ENCODE assay signal across 8 cellular contexts in the genomic region with DNA sequence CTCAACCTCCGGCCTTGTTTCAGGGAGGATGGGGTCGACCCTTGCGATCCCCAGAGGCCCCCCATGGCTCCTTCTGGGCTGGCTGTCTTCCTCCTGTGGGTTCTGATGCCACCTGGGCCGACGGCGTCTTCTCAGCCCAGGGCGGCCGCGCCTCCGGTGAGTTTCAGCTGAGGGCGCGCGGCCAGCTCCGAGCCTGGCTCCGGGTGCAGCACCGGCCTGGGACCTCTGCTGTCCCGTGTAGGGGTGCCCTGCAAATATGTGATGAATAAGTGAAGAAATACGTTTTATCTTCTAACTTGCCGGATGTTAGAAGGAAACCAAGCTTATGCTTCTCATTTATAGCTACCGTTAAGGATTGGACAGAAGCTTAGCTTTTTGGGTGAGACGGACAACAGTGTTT. TPM values are rescaled to one million over a fixed set of nuclear protein-coding genes. Genes with fewer than 3 reads are reported as not detected.
"Had no signal": no experiment of that assay in that cellular context is flagged by ENCODE, and none has a peak within 500 bp of the region (broad histone marks: within the 10 kb centered on the region; RNA-seq: fewer than 3 reads in every experiment).

No MANE protein-coding gene starts in this region.

RNA-seq across cellular contexts. Expression of a gene that starts 4.4 kb away (rescaled TPM):
- total RNA-seq: HT-29, IMR-90, NCI-H460, PC-9, RPMI7951, SJSA1 had no signal
- polyA plus RNA-seq: IMR-90 had no signal

RNA-seq across cellular contexts. Expression of a gene that starts 42.6 kb away (rescaled TPM):
- total RNA-seq: HT-29, RPMI7951 had no signal

RNA-seq across cellular contexts. Expression of a gene that starts 56.8 kb away (rescaled TPM):
- total RNA-seq: HT-29, IMR-90, NCI-H460, PC-9, Peyer's patch, Right ventricle myocardium superior, SJSA1 had no signal
- polyA plus RNA-seq: IMR-90 had no signal
